1 cellular context compared by ENCODE assay signal in the genomic region with DNA sequence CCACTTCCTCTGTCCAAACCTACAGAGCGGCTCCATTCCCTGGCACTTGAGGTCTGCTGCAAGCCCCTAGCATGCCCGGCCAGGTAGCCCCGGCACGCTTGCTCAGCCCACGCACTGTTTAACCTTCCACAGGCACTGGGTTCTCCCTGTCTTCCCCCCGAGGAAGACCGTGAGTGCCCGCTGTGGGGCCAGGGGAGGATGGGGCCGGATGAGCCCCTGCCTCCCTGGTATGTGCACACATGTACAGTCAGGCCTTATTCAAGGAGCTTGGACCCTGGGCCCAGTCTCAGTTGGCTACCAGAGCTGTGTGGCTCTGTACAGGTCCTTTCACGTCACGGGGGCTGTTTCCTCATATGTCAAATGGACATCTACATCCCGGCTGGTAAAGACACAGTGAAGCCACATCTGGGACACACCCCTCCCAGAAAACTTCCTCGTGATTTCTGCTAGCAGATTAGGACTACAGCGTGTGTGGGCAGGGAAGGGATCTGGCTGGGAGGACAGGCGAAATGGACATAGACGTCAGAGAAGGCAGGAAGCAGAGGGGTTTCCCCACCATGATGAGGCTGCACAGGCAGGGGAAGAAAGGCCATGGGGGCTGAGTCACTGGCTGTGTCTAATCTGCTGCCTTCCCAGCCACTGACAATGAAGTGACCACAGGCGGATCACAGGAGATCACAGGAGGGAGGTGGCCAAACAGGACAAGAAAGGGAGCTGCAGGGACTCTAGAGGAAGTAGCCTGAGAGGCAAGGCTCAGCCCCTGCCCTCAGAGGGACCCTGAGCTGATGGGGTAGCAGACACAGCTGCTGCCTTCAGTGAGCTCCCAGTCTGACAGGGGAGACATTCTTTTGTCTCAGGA.
TF ChIP-seq lines count a peak whose summit lies in the region.

No MANE protein-coding gene starts in this region.

TF ChIP-seq in HepG2, 621 proteins besides CTCF, POLR2A, EP300 and RAD21 (continued from another document):
- TF ChIP-seq, protein P1, sequence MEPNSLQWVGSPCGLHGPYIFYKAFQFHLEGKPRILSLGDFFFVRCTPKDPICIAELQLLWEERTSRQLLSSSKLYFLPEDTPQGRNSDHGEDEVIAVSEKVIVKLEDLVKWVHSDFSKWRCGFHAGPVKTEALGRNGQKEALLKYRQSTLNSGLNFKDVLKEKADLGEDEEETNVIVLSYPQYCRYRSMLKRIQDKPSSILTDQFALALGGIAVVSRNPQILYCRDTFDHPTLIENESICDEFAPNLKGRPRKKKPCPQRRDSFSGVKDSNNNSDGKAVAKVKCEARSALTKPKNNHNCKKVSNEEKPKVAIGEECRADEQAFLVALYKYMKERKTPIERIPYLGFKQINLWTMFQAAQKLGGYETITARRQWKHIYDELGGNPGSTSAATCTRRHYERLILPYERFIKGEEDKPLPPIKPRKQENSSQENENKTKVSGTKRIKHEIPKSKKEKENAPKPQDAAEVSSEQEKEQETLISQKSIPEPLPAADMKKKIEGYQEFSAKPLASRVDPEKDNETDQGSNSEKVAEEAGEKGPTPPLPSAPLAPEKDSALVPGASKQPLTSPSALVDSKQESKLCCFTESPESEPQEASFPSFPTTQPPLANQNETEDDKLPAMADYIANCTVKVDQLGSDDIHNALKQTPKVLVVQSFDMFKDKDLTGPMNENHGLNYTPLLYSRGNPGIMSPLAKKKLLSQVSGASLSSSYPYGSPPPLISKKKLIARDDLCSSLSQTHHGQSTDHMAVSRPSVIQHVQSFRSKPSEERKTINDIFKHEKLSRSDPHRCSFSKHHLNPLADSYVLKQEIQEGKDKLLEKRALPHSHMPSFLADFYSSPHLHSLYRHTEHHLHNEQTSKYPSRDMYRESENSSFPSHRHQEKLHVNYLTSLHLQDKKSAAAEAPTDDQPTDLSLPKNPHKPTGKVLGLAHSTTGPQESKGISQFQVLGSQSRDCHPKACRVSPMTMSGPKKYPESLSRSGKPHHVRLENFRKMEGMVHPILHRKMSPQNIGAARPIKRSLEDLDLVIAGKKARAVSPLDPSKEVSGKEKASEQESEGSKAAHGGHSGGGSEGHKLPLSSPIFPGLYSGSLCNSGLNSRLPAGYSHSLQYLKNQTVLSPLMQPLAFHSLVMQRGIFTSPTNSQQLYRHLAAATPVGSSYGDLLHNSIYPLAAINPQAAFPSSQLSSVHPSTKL (CRISPR knock-in tag; IDR thresholded peaks at IDR 0.05) = 0 out of 2 replicates have a peak, but pooled peaks have one; percentile 7
- no peak for TF ChIP-seq ZNF839 (CRISPR knock-in tag; IDR thresholded peaks at IDR 0.05; ENCODE audit: borderline replicate concordance)
- TF ChIP-seq SAP130 (CRISPR knock-in tag; IDR thresholded peaks at IDR 0.05; ENCODE audit: low read depth) = peak; percentile 65
- TF ChIP-seq, protein P2, sequence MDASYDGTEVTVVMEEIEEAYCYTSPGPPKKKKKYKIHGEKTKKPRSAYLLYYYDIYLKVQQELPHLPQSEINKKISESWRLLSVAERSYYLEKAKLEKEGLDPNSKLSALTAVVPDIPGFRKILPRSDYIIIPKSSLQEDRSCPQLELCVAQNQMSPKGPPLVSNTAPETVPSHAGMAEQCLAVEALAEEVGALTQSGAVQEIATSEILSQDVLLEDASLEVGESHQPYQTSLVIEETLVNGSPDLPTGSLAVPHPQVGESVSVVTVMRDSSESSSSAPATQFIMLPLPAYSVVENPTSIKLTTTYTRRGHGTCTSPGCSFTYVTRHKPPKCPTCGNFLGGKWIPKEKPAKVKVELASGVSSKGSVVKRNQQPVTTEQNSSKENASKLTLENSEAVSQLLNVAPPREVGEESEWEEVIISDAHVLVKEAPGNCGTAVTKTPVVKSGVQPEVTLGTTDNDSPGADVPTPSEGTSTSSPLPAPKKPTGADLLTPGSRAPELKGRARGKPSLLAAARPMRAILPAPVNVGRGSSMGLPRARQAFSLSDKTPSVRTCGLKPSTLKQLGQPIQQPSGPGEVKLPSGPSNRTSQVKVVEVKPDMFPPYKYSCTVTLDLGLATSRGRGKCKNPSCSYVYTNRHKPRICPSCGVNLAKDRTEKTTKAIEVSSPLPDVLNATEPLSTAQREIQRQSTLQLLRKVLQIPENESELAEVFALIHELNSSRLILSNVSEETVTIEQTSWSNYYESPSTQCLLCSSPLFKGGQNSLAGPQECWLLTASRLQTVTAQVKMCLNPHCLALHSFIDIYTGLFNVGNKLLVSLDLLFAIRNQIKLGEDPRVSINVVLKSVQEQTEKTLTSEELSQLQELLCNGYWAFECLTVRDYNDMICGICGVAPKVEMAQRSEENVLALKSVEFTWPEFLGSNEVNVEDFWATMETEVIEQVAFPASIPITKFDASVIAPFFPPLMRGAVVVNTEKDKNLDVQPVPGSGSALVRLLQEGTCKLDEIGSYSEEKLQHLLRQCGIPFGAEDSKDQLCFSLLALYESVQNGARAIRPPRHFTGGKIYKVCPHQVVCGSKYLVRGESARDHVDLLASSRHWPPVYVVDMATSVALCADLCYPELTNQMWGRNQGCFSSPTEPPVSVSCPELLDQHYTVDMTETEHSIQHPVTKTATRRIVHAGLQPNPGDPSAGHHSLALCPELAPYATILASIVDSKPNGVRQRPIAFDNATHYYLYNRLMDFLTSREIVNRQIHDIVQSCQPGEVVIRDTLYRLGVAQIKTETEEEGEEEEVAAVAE (CRISPR knock-in tag; IDR thresholded peaks at IDR 0.05; ENCODE audit: borderline replicate concordance) = 0 out of 2 replicates have a peak, but pooled peaks have one; percentile 35
- TF ChIP-seq RXRB (CRISPR knock-in tag; IDR thresholded peaks at IDR 0.05; ENCODE audit: borderline replicate concordance) = peak; percentile 45; the same call in 1 of the 2 replicates
- TF ChIP-seq, protein P3, sequence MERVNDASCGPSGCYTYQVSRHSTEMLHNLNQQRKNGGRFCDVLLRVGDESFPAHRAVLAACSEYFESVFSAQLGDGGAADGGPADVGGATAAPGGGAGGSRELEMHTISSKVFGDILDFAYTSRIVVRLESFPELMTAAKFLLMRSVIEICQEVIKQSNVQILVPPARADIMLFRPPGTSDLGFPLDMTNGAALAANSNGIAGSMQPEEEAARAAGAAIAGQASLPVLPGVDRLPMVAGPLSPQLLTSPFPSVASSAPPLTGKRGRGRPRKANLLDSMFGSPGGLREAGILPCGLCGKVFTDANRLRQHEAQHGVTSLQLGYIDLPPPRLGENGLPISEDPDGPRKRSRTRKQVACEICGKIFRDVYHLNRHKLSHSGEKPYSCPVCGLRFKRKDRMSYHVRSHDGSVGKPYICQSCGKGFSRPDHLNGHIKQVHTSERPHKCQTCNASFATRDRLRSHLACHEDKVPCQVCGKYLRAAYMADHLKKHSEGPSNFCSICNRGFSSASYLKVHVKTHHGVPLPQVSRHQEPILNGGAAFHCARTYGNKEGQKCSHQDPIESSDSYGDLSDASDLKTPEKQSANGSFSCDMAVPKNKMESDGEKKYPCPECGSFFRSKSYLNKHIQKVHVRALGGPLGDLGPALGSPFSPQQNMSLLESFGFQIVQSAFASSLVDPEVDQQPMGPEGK (CRISPR knock-in tag; IDR thresholded peaks at IDR 0.05) = no peak
- TF ChIP-seq SOX5 (CRISPR knock-in tag; IDR thresholded peaks at IDR 0.05; ENCODE audit: borderline replicate concordance) = peak; percentile 35; the same call in 1 of the 2 replicates
- TF ChIP-seq, protein P4, sequence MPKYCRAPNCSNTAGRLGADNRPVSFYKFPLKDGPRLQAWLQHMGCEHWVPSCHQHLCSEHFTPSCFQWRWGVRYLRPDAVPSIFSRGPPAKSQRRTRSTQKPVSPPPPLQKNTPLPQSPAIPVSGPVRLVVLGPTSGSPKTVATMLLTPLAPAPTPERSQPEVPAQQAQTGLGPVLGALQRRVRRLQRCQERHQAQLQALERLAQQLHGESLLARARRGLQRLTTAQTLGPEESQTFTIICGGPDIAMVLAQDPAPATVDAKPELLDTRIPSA (CRISPR knock-in tag; IDR thresholded peaks at IDR 0.05; ENCODE audit: borderline replicate concordance) = no peak
- TF ChIP-seq, protein P5, sequence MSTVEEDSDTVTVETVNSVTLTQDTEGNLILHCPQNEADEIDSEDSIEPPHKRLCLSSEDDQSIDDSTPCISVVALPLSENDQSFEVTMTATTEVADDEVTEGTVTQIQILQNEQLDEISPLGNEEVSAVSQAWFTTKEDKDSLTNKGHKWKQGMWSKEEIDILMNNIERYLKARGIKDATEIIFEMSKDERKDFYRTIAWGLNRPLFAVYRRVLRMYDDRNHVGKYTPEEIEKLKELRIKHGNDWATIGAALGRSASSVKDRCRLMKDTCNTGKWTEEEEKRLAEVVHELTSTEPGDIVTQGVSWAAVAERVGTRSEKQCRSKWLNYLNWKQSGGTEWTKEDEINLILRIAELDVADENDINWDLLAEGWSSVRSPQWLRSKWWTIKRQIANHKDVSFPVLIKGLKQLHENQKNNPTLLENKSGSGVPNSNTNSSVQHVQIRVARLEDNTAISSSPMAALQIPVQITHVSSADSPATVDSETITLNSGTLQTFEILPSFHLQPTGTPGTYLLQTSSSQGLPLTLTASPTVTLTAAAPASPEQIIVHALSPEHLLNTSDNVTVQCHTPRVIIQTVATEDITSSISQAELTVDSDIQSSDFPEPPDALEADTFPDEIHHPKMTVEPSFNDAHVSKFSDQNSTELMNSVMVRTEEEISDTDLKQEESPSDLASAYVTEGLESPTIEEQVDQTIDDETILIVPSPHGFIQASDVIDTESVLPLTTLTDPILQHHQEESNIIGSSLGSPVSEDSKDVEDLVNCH (CRISPR knock-in tag; IDR thresholded peaks at IDR 0.05) = no peak
- peak; percentile 91 for TF ChIP-seq ZNF501 (CRISPR knock-in tag; IDR thresholded peaks at IDR 0.05)
- TF ChIP-seq, protein P6, sequence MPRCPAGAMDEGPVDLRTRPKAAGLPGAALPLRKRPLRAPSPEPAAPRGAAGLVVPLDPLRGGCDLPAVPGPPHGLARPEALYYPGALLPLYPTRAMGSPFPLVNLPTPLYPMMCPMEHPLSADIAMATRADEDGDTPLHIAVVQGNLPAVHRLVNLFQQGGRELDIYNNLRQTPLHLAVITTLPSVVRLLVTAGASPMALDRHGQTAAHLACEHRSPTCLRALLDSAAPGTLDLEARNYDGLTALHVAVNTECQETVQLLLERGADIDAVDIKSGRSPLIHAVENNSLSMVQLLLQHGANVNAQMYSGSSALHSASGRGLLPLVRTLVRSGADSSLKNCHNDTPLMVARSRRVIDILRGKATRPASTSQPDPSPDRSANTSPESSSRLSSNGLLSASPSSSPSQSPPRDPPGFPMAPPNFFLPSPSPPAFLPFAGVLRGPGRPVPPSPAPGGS (CRISPR knock-in tag; IDR thresholded peaks at IDR 0.05) = peak; percentile 35
- TF ChIP-seq, protein P7, sequence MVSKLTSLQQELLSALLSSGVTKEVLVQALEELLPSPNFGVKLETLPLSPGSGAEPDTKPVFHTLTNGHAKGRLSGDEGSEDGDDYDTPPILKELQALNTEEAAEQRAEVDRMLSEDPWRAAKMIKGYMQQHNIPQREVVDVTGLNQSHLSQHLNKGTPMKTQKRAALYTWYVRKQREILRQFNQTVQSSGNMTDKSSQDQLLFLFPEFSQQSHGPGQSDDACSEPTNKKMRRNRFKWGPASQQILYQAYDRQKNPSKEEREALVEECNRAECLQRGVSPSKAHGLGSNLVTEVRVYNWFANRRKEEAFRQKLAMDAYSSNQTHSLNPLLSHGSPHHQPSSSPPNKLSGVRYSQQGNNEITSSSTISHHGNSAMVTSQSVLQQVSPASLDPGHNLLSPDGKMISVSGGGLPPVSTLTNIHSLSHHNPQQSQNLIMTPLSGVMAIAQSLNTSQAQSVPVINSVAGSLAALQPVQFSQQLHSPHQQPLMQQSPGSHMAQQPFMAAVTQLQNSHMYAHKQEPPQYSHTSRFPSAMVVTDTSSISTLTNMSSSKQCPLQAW (CRISPR knock-in tag; IDR thresholded peaks at IDR 0.05) = peak; percentile 84; the same call in 1 of the 2 replicates
- TF ChIP-seq, protein P8, sequence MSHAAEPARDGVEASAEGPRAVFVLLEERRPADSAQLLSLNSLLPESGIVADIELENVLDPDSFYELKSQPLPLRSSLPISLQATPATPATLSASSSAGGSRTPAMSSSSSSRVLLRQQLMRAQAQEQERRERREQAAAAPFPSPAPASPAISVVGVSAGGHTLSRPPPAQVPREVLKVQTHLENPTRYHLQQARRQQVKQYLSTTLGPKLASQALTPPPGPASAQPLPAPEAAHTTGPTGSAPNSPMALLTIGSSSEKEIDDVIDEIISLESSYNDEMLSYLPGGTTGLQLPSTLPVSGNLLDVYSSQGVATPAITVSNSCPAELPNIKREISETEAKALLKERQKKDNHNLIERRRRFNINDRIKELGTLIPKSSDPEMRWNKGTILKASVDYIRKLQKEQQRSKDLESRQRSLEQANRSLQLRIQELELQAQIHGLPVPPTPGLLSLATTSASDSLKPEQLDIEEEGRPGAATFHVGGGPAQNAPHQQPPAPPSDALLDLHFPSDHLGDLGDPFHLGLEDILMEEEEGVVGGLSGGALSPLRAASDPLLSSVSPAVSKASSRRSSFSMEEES (CRISPR knock-in tag; IDR thresholded peaks at IDR 0.05) = peak; percentile 14; the same call in 1 of the 2 replicates
- TF ChIP-seq JUND (CRISPR knock-in tag; IDR thresholded peaks at IDR 0.05) = peak; percentile 46; the same call in 1 of the 2 replicates
- TF ChIP-seq FOXO1 (CRISPR knock-in tag; IDR thresholded peaks at IDR 0.05) = 0 out of 2 replicates have a peak, but pooled peaks have one; percentile 52
- TF ChIP-seq LCORL (IDR thresholded peaks at IDR 0.05) = no peak
- 0 out of 2 replicates have a peak, but pooled peaks have one; percentile 8 for TF ChIP-seq LCORL (CRISPR knock-in tag; IDR thresholded peaks at IDR 0.05)
- peak; percentile 42; the same call in 1 of the 2 replicates for TF ChIP-seq TBX2 (CRISPR knock-in tag; IDR thresholded peaks at IDR 0.05; ENCODE audit: borderline replicate concordance)
- no peak for TF ChIP-seq TP53 (CRISPR knock-in tag; conservative IDR thresholded peaks at IDR 0.05)
- TF ChIP-seq, protein P9, sequence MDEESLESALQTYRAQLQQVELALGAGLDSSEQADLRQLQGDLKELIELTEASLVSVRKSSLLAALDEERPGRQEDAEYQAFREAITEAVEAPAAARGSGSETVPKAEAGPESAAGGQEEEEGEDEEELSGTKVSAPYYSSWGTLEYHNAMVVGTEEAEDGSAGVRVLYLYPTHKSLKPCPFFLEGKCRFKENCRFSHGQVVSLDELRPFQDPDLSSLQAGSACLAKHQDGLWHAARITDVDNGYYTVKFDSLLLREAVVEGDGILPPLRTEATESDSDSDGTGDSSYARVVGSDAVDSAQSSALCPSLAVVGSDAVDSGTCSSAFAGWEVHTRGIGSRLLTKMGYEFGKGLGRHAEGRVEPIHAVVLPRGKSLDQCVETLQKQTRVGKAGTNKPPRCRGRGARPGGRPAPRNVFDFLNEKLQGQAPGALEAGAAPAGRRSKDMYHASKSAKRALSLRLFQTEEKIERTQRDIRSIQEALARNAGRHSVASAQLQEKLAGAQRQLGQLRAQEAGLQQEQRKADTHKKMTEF (CRISPR knock-in tag; IDR thresholded peaks at IDR 0.05) = 0 out of 2 replicates have a peak, but pooled peaks have one; percentile 22
- no peak for TF ChIP-seq ZNF207 (IDR thresholded peaks at IDR 0.05; ENCODE audit: borderline replicate concordance)
- TF ChIP-seq, protein P10, sequence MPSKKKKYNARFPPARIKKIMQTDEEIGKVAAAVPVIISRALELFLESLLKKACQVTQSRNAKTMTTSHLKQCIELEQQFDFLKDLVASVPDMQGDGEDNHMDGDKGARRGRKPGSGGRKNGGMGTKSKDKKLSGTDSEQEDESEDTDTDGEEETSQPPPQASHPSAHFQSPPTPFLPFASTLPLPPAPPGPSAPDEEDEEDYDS (CRISPR knock-in tag; IDR thresholded peaks at IDR 0.05) = peak; percentile 31
